16 cellular contexts compared by ENCODE assay signal in genomic region chr2:31108887-31109286, GRCh38. TPM values are rescaled to one million over a fixed set of nuclear protein-coding genes. Genes with fewer than 3 reads are reported as not detected.
DNase-seq lines count a peak whose midpoint lies in the region; TF ChIP-seq lines count a peak whose summit lies in the region.
"Had no signal": no experiment of that assay in that cellular context is flagged by ENCODE, and none has a peak within 500 bp of the region (broad histone marks: within the 10 kb centered on the region; RNA-seq: fewer than 3 reads in every experiment).

No MANE protein-coding gene starts in this region.

- H3K4me1 ChIP-seq in esophagus muscularis mucosa, result no peaks in the 10 kb centered on the region

- TF ChIP-seq EP300 in esophagus muscularis mucosa (IDR thresholded peaks at IDR 0.05), result no peak

- 77% methylated on average over 1 of the region's 1 CpG for WGBS in esophagus muscularis mucosa

- peaks cover 0 to 13% (median 0%) of the 10 kb centered on the region in 4 donors for H3K27me3 ChIP-seq in esophagus muscularis mucosa
- H3K27me3 ChIP-seq: BLaER1 treated with 17β-estradiol and CSF1 and Interleukin-3, amounts not matched to agents 10 nM and 100 nM had no signal

- DNase-seq in SKM-1 treated with dmso at 0.1 percent for 144 hours (lab: John Stamatoyannopoulos, UW; ENCODE audit: unreplicated experiment) (peak; percentile 5), SKM-1 (lab: John Stamatoyannopoulos, UW; ENCODE audit: unreplicated experiment) (no peak), esophagus muscularis mucosa (ENCODE audit: extremely low spot score) (peak; percentile 79), medulla oblongata (ENCODE audit: extremely low spot score) (peak; percentile 7), CD1c-positive myeloid dendritic cell (ENCODE audit: extremely low spot score) (no peak), DMS53 treated with DMSO at 0.1 percent for 48 hours (lab: John Stamatoyannopoulos, UW; ENCODE audit: unreplicated experiment) (no peak)
- no peak for DNase-seq in central memory CD4-positive, alpha-beta T cell
- DNase-seq in activated T-helper 2 cell treated with anti-CD3 and anti-CD28 coated beads, Interferon-gamma antibody, Interleukin-2, Interleukin-4, amounts not matched to agents 10 μg/mL and 5 μg/mL and 100 μg/mL, durations not matched to agents 14 hours and 24 hours and 36 hours (ENCODE audit: low spot score), result no peak
- DNase-seq: 8988T, DMS153, HFFc6, MM.1S, NCI-H2029 treated with DMSO at 0.1 percent for 48 hours, PC-3 had no signal

- H3K36me3 ChIP-seq in esophagus muscularis mucosa, result no peaks in the 10 kb centered on the region

- H3K9me3 Mint-ChIP-seq in activated T-helper 2 cell treated with anti-CD3 and anti-CD28 coated beads, Interferon-gamma antibody, Interleukin-2, Interleukin-4, amounts not matched to agents 10 μg/mL and 5 μg/mL and 100 μg/mL, durations not matched to agents 14 hours and 24 hours and 36 hours, result no peaks in the 10 kb centered on the region
- H3K9me3 Mint-ChIP-seq: HFFc6 had no signal

- no peaks in the 10 kb centered on the region for H3K36me3 Mint-ChIP-seq in activated T-helper 2 cell treated with anti-CD3 and anti-CD28 coated beads, Interferon-gamma antibody, Interleukin-2, Interleukin-4, amounts not matched to agents 10 μg/mL and 5 μg/mL and 100 μg/mL, durations not matched to agents 14 hours and 24 hours and 36 hours (ENCODE audit: low read depth)

- intact Hi-C loops in esophagus muscularis mucosa (cut with DNase I), result no loop called here
- intact Hi-C loops in activated T-helper 2 cell treated with anti-CD3 and anti-CD28 coated beads, Interferon-gamma antibody, Interleukin-2, Interleukin-4, amounts not matched to agents 10 μg/mL and 5 μg/mL and 100 μg/mL, durations not matched to agents 14 hours and 24 hours and 36 hours (cut with micrococcal nuclease), result no loop called here

- no peak overlapping the region for H3K27ac Mint-ChIP-seq in activated T-helper 2 cell treated with anti-CD3 and anti-CD28 coated beads, Interferon-gamma antibody, Interleukin-2, Interleukin-4, amounts not matched to agents 10 μg/mL and 5 μg/mL and 100 μg/mL, durations not matched to agents 14 hours and 24 hours and 36 hours
- H3K27ac Mint-ChIP-seq: HFFc6 had no signal

- no peak for TF ChIP-seq CTCF in esophagus muscularis mucosa (IDR thresholded peaks at IDR 0.05)

- no peaks in the 10 kb centered on the region for H3K4me1 Mint-ChIP-seq in activated T-helper 2 cell treated with anti-CD3 and anti-CD28 coated beads, Interferon-gamma antibody, Interleukin-2, Interleukin-4, amounts not matched to agents 10 μg/mL and 5 μg/mL and 100 μg/mL, durations not matched to agents 14 hours and 24 hours and 36 hours (ENCODE audit: low read depth)

- H3K9me3 ChIP-seq in esophagus muscularis mucosa, result no peaks in the 10 kb centered on the region

- no peak for TF ChIP-seq POLR2A in esophagus muscularis mucosa (IDR thresholded peaks at IDR 0.05; ENCODE audit: low read depth)

- H3K27me3 Mint-ChIP-seq in activated T-helper 2 cell treated with anti-CD3 and anti-CD28 coated beads, Interferon-gamma antibody, Interleukin-2, Interleukin-4, amounts not matched to agents 10 μg/mL and 5 μg/mL and 100 μg/mL, durations not matched to agents 14 hours and 24 hours and 36 hours (ENCODE audit: low read depth), result peaks cover 11% of the 10 kb centered on the region

- H3K4me3 ChIP-seq in esophagus muscularis mucosa, result no peak overlapping the region
- H3K4me3 ChIP-seq: BLaER1 treated with 17β-estradiol and CSF1 and Interleukin-3, amounts not matched to agents 10 nM and 100 nM had no signal

- no peak overlapping the region for H3K4me3 Mint-ChIP-seq in activated T-helper 2 cell treated with anti-CD3 and anti-CD28 coated beads, Interferon-gamma antibody, Interleukin-2, Interleukin-4, amounts not matched to agents 10 μg/mL and 5 μg/mL and 100 μg/mL, durations not matched to agents 14 hours and 24 hours and 36 hours (ENCODE audit: low read depth)
- H3K4me3 Mint-ChIP-seq: HFFc6 had no signal

- H3K27ac ChIP-seq in esophagus muscularis mucosa (replicated peaks in 1 of 4), result no peak overlapping the region
- H3K27ac ChIP-seq: BLaER1 treated with 17β-estradiol and CSF1 and Interleukin-3, amounts not matched to agents 10 nM and 100 nM; KMS-11 had no signal

RNA-seq across cellular contexts. Expression of gene GALNT14, which starts 29.4 kb away (rescaled TPM):
- total RNA-seq in esophagus muscularis mucosa, result 1 to 10 TPM in 1 of 4 donors, under 1 TPM in 2, not detected in 1; 0.33 to 1.0 (median 0.80) TPM
- 0.50 and 0.90 TPM in 2 replicates for total RNA-seq in activated T-helper 2 cell treated with anti-CD3 and anti-CD28 coated beads, Interferon-gamma antibody, Interleukin-2, Interleukin-4, amounts not matched to agents 10 μg/mL and 5 μg/mL and 100 μg/mL, durations not matched to agents 14 hours and 24 hours and 36 hours

Comparison
In these comparisons a context has a peak if more than half of its experiments do, and no peak if none do; other contexts are left out.
1. DNase-seq: peak in SKM-1 treated with dmso at 0.1 percent for 144 hours (single experiment), esophagus muscularis mucosa (single experiment) and medulla oblongata (single experiment); none in SKM-1 (single experiment), central memory CD4-positive, alpha-beta T cell (single experiment), CD1c-positive myeloid dendritic cell (single experiment), activated T-helper 2 cell treated with anti-CD3 and anti-CD28 coated beads, Interferon-gamma antibody, Interleukin-2, Interleukin-4, amounts not matched to agents 10 μg/mL and 5 μg/mL and 100 μg/mL, durations not matched to agents 14 hours and 24 hours and 36 hours (single experiment) and DMS53 treated with DMSO at 0.1 percent for 48 hours (single experiment).